In the genomic region with DNA sequence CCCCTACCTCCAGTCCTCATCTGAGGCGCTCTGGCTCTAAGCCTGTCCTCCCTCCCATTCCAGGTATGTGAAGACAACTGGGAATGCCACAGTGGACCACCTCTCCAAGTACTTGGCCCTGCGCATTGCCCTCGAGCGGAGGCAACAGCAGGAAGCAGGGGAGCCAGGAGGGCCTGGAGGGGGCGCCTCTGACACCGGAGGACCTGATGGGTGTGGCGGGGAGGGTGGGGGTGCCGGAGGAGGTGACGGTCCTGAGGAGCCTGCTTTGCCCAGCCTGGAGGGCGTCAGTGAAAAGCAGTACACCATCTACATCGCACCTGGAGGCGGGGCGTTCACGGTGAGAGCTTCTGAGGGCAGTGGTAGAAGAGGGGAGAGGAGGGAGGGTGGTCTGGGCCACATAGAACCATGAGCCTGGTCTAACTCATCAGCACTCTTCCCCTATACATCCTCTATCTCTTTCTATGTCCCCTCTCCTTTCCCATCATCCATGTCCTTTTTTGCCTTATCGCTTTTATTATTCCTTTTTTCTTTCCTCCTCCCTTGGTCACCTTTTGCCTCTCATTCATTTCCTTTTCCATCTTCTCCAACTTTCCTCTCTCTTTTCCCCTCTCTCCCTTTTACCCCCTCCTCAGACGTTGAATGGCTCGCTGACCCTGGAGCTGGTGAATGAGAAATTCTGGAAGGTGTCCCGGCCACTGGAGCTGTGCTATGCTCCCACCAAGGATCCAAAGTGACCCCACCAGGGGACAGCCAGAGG, we compare ENCODE assay signal across 18 cellular contexts. TPM values are rescaled to one million over a fixed set of nuclear protein-coding genes. Genes with fewer than 3 reads are reported as not detected.
DNase-seq lines count a peak whose midpoint lies in the region; ATAC-seq and TF ChIP-seq lines count a peak whose summit lies in the region.
"Had no signal": no experiment of that assay in that cellular context is flagged by ENCODE, and none has a peak within 500 bp of the region (broad histone marks: within the 10 kb centered on the region; RNA-seq: fewer than 3 reads in every experiment).

No MANE protein-coding gene starts in this region.

- H3K9me3 ChIP-seq in SK-N-SH (no peaks in the 10 kb centered on the region), RWPE2 (ENCODE audit: severe bottlenecking) (no peaks in the 10 kb centered on the region)
- H3K9me3 ChIP-seq: prostate gland, transverse colon had no signal

- DNase-seq in SK-N-SH (peak; percentile 10), RWPE2 (ENCODE audit: low spot score) (peak; percentile 47), glutamatergic neuron (no peak), sciatic nerve (ENCODE audit: low spot score) (peak; percentile 25), medulla oblongata (ENCODE audit: extremely low spot score) (no peak), inferior parietal cortex (ENCODE audit: extremely low spot score) (no peak)
- DNase-seq: 8988T; activated CD4-positive, alpha-beta T cell treated with anti-CD3 and anti-CD28 coated beads, Interleukin-2, amount 50 U/mL, for 4 hours; activated T-cell treated with anti-CD3 and anti-CD28 coated beads, Interleukin-2, amount 50 U/mL, for 4 hours; DMS153; GOT3; NCI-H1417 treated with DMSO at 0.1 percent for 48 hours; NCI-H2171; stimulated activated naive B cell treated with anti-CD40 and anti-IgM and Interleukin-4, amounts not matched to agents 10 μg/mL and 1 μg/mL and 100 μg/mL, for 72 hours; transverse colon had no signal

- peaks cover 3% of the 10 kb centered on the region for H3K4me1 Mint-ChIP-seq in glutamatergic neuron (ENCODE audit: low read depth, unreplicated experiment)

- H3K27ac ChIP-seq in SK-N-SH (ENCODE audit: low read depth in 2 of 2, low read length in 1 of 2) (no peak overlapping the region), RWPE2 (ENCODE audit: poor library complexity, severe bottlenecking) (no peak overlapping the region)
- H3K27ac ChIP-seq: prostate gland, transverse colon had no signal

- TF ChIP-seq CTCF in SK-N-SH (IDR thresholded peaks at IDR 0.05) (no peak), RWPE2 (IDR thresholded peaks at IDR 0.05; ENCODE audit: poor library complexity, severe bottlenecking) (no peak), glutamatergic neuron (IDR thresholded peaks at IDR 0.05; ENCODE audit: partially characterized antibody, unreplicated experiment) (no peak)

- POLR2A ChIA-PET in SK-N-SH (lab: Yijun Ruan, JAX): interaction anchor here (1.0 to 1.4 kb wide), 2 partner anchors 17 to 60 kb away, joined by 3 to 4 read pairs; a partner anchor contains a TSS

- CTCF ChIA-PET in SK-N-SH (lab: Yijun Ruan, JAX): interaction anchor here (0.6 to 3.5 kb wide), 5 partner anchors 20 to 50 kb away, joined by 3 to 14 read pairs (median 4); no protein-coding TSS in a partner anchor

- ATAC-seq in SK-N-SH treated with all-trans-retinoic acid at 6 μM for 48 hours (no peak), RWPE2 (ENCODE audit: low read depth) (no peak), sciatic nerve (no peak), HG03342 (IDR thresholded peaks at IDR 0.05; ENCODE audit: unreplicated experiment) (no peak)
- ATAC-seq: activated T-cell treated with anti-CD3 and anti-CD28 coated beads, Interleukin-2, amount 50 U/mL, for 4 hours; stimulated activated naive B cell treated with anti-CD40 and anti-IgM and Interleukin-4, amounts not matched to agents 10 μg/mL and 1 μg/mL and 100 μg/mL, for 72 hours had no signal

- H3K4me3 ChIP-seq in SK-N-SH (ENCODE audit: low read depth in 2 of 2, low read length in 1 of 2): no peak overlapping the region
- no peak overlapping the region for H3K4me3 ChIP-seq in RWPE2 (ENCODE audit: severe bottlenecking)
- H3K4me3 ChIP-seq: transverse colon had no signal

- H3K9me2 ChIP-seq in SK-N-SH: no peaks in the 10 kb centered on the region

- H3F3A ChIP-seq in SK-N-SH (replicated peaks; ENCODE audit: insufficient read depth): peaks cover 3% of the 10 kb centered on the region

- H3K9me3 Mint-ChIP-seq in glutamatergic neuron (ENCODE audit: unreplicated experiment): peaks cover 2% of the 10 kb centered on the region
- H3K9me3 Mint-ChIP-seq: activated T-cell treated with anti-CD3 and anti-CD28 coated beads, Interleukin-2, amount 50 U/mL, for 4 hours; stimulated activated naive B cell treated with anti-CD40 and anti-IgM and Interleukin-4, amounts not matched to agents 10 μg/mL and 1 μg/mL and 100 μg/mL, for 72 hours had no signal

- no peaks in the 10 kb centered on the region for H4K20me1 ChIP-seq in SK-N-SH (ENCODE audit: insufficient read depth)

- peaks cover 10 to 19% of the 10 kb centered on the region in 2 experiments for H3K36me3 ChIP-seq in SK-N-SH (replicated peaks in 1 of 2; ENCODE audit: control insufficient read depth in 1 of 2, insufficient read depth in 2 of 2, low read length in 1 of 2)
- H3K36me3 ChIP-seq in RWPE2 (ENCODE audit: low read depth): peaks cover 17% of the 10 kb centered on the region
- H3K36me3 ChIP-seq: prostate gland had no signal

- TF ChIP-seq RAD21 in SK-N-SH (IDR thresholded peaks at IDR 0.05; ENCODE audit: low read length): no peak

- no peaks in the 10 kb centered on the region for H3K36me3 Mint-ChIP-seq in glutamatergic neuron (ENCODE audit: unreplicated experiment)

- peaks cover 4 to 31% of the 10 kb centered on the region in 2 experiments; a peak in 3 of 4 replicates for H3K4me1 ChIP-seq in SK-N-SH (ENCODE audit: control insufficient read depth in 1 of 2, insufficient read depth in 2 of 2, low read depth in 1 of 2, low read length in 1 of 2)
- H3K4me1 ChIP-seq in RWPE2 (ENCODE audit: insufficient read depth, poor library complexity, severe bottlenecking): peaks cover 2% of the 10 kb centered on the region
- H3K4me1 ChIP-seq: prostate gland had no signal

- intact Hi-C loops in sciatic nerve (cut with DNase I): no loop called here

- H3K4me2 ChIP-seq in SK-N-SH: no peak overlapping the region

- peak overlapping the region; percentile 89 for H3K4me3 Mint-ChIP-seq in glutamatergic neuron (ENCODE audit: unreplicated experiment)

- peaks cover 17% of the 10 kb centered on the region for H3K27me3 Mint-ChIP-seq in glutamatergic neuron (ENCODE audit: unreplicated experiment)

- TF ChIP-seq EP300 in SK-N-SH (IDR thresholded peaks at IDR 0.05; ENCODE audit: borderline replicate concordance in 1 of 2, low read depth in 1 of 2, low read length in 1 of 2): no peak

- H3K27ac Mint-ChIP-seq in glutamatergic neuron (ENCODE audit: unreplicated experiment): no peak overlapping the region
- H3K27ac Mint-ChIP-seq: stimulated activated naive B cell treated with anti-CD40 and anti-IgM and Interleukin-4, amounts not matched to agents 10 μg/mL and 1 μg/mL and 100 μg/mL, for 72 hours had no signal

- peaks cover 14% of the 10 kb centered on the region; the same call in 1 of the 2 replicates for H3K79me2 ChIP-seq in SK-N-SH (ENCODE audit: insufficient read depth)

- H3K9ac ChIP-seq in SK-N-SH: no peak overlapping the region

- H2AFZ ChIP-seq in SK-N-SH (ENCODE audit: low read depth): no peak overlapping the region

- H3K27me3 ChIP-seq in SK-N-SH (ENCODE audit: insufficient read depth) (no peaks in the 10 kb centered on the region), RWPE2 (ENCODE audit: insufficient read depth, poor library complexity, severe bottlenecking) (no peaks in the 10 kb centered on the region)

- WGBS in SK-N-SH (ENCODE audit: low lambda C conversion rate): 85% methylated on average over 9 of the region's 18 CpGs

TF ChIP-seq in SK-N-SH, 30 proteins besides CTCF, POLR2A, EP300 and RAD21 (continues in another document):
- no peak for TF ChIP-seq FOSL2 (IDR thresholded peaks at IDR 0.05; ENCODE audit: borderline replicate concordance, low read depth)
- no peak for TF ChIP-seq NFIC (IDR thresholded peaks at IDR 0.05; ENCODE audit: borderline replicate concordance)
- TF ChIP-seq POLR2AphosphoS5 (IDR thresholded peaks at IDR 0.05; ENCODE audit: low read depth, low read length): no peak

TF ChIP-seq in SK-N-SH treated with all-trans-retinoic acid at 6 μM for 48 hours, 23 proteins besides CTCF, POLR2A, EP300 and RAD21 (continues in another document):
- TF ChIP-seq, protein P1, sequence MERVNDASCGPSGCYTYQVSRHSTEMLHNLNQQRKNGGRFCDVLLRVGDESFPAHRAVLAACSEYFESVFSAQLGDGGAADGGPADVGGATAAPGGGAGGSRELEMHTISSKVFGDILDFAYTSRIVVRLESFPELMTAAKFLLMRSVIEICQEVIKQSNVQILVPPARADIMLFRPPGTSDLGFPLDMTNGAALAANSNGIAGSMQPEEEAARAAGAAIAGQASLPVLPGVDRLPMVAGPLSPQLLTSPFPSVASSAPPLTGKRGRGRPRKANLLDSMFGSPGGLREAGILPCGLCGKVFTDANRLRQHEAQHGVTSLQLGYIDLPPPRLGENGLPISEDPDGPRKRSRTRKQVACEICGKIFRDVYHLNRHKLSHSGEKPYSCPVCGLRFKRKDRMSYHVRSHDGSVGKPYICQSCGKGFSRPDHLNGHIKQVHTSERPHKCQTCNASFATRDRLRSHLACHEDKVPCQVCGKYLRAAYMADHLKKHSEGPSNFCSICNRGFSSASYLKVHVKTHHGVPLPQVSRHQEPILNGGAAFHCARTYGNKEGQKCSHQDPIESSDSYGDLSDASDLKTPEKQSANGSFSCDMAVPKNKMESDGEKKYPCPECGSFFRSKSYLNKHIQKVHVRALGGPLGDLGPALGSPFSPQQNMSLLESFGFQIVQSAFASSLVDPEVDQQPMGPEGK (CRISPR knock-in tag; IDR thresholded peaks at IDR 0.05; ENCODE audit: borderline replicate concordance): no peak
- TF ChIP-seq ISL1 (CRISPR knock-in tag; IDR thresholded peaks at IDR 0.05) (no peak), GLIS3 (CRISPR knock-in tag; IDR thresholded peaks at IDR 0.05) (no peak)

RNA-seq across cellular contexts. Expression of a gene that starts 3.5 kb away (rescaled TPM):
- 55.1 and 61.3 TPM in 2 replicates for polyA plus RNA-seq in SK-N-SH (2012; rRNA removed)
- 30.4 and 40.3 TPM in 2 replicates for polyA plus RNA-seq in SK-N-SH (2012; cell fraction: cytosol; rRNA removed)
- 158 and 191 TPM in 2 replicates for polyA plus RNA-seq in SK-N-SH (2012; cell fraction: nucleus; rRNA removed)
- total RNA-seq in glutamatergic neuron (ENCODE audit: unreplicated experiment): 37.3 TPM
- 39.5 TPM for total RNA-seq in sciatic nerve

RNA-seq across cellular contexts. Expression of a gene that starts 7.4 kb away (rescaled TPM):
- polyA plus RNA-seq in SK-N-SH (2012; rRNA removed): 33.5 and 37.5 TPM in 2 replicates
- polyA plus RNA-seq in SK-N-SH (2012; cell fraction: cytosol; rRNA removed): 21.5 and 28.7 TPM in 2 replicates
- polyA plus RNA-seq in SK-N-SH (2012; cell fraction: nucleus; rRNA removed): 51.3 and 79.0 TPM in 2 replicates
- total RNA-seq in glutamatergic neuron (ENCODE audit: unreplicated experiment) (4.6 TPM), sciatic nerve (12.7 TPM)

RNA-seq across cellular contexts. Expression of a gene that starts 11.2 kb away (rescaled TPM):
- polyA plus RNA-seq in SK-N-SH (2012; rRNA removed): 129 and 138 TPM in 2 replicates
- 125 and 141 TPM in 2 replicates for polyA plus RNA-seq in SK-N-SH (2012; cell fraction: cytosol; rRNA removed)
- 115 and 121 TPM in 2 replicates for polyA plus RNA-seq in SK-N-SH (2012; cell fraction: nucleus; rRNA removed)
- total RNA-seq in glutamatergic neuron (ENCODE audit: unreplicated experiment) (92.8 TPM), sciatic nerve (65.3 TPM)

RNA-seq across cellular contexts. Expression of a gene that starts 11.4 kb away (rescaled TPM):
- polyA plus RNA-seq in SK-N-SH (2012; rRNA removed): 45.8 and 61.0 TPM in 2 replicates
- 17.8 and 27.5 TPM in 2 replicates for polyA plus RNA-seq in SK-N-SH (2012; cell fraction: cytosol; rRNA removed)
- 154 and 237 TPM in 2 replicates for polyA plus RNA-seq in SK-N-SH (2012; cell fraction: nucleus; rRNA removed)
- total RNA-seq in glutamatergic neuron (ENCODE audit: unreplicated experiment): 45.3 TPM
- total RNA-seq in sciatic nerve: 54.0 TPM

RNA-seq across cellular contexts. Expression of a gene that starts 19.6 kb away (rescaled TPM):
- 0.99 and 1.1 TPM in 2 replicates for polyA plus RNA-seq in SK-N-SH (2012; rRNA removed)
- polyA plus RNA-seq in SK-N-SH (2012; cell fraction: cytosol; rRNA removed): 0.17 and 0.30 TPM in 2 replicates
- 11.9 TPM in 2 replicates for polyA plus RNA-seq in SK-N-SH (2012; cell fraction: nucleus; rRNA removed)
- total RNA-seq in glutamatergic neuron (ENCODE audit: unreplicated experiment) (3.8 TPM), sciatic nerve (5.6 TPM)

Comparison
In these comparisons a context has a peak if more than half of its experiments do, and no peak if none do; other contexts are left out.
1. DNase-seq: peak in SK-N-SH (single experiment), RWPE2 (single experiment) and sciatic nerve (single experiment); none in glutamatergic neuron (single experiment), medulla oblongata (single experiment) and inferior parietal cortex (single experiment).